8 cellular contexts compared by ENCODE assay signal in the genomic region with DNA sequence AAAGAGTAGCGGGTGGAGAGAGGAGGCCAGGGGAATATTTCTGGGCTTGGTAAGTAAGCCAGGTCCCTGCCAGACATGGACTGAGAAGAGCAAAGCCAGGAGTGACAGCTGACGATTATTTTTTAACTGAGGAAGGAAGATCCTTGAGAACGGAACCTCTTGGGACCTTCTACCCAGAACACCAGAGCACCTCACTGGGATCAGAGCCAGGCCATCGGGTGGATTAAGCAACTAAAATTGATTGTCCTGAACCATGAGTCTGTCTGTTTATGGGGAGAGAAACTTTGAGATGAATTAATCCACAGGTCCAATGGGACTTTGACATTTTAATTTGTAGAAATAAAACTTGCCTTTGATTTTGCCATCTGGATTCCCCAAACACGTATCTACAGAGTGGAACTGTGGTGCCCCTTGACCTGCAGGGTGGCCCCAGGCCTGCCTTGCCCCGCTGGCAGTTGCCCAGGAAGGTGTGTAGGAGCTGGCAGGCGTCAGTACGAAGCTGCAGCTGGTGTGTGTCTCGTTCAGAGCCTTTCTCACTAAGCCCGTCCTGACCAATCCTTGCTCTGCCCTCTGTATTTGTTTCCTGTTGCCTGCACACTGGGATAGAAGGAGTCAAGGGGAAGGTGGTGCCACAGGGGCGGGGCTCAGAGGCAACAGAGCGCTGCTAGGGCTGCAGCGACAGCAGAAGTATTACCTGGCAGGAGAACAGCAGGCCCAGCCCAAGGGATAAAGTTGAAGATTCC. TPM values are rescaled to one million over a fixed set of nuclear protein-coding genes. Genes with fewer than 3 reads are reported as not detected.
DNase-seq lines count a peak whose midpoint lies in the region; TF ChIP-seq lines count a peak whose summit lies in the region.

No MANE protein-coding gene starts in this region.

- H3K4me1 Mint-ChIP-seq in endodermal cell (peaks cover 24% of the 10 kb centered on the region), nephron (peaks cover 21% of the 10 kb centered on the region)

- no peaks in the 10 kb centered on the region for H3K36me3 ChIP-seq in endodermal cell (ENCODE audit: control insufficient read depth, insufficient read depth, low read length)

- DNase-seq in Daoy (ENCODE audit: low read depth), result peak; percentile 19
- peak; percentile 48 for DNase-seq in NCI-H2227 (lab: John Stamatoyannopoulos, UW; ENCODE audit: unreplicated experiment)
- DNase-seq in endodermal cell, result peak; percentile 77
- no peak for DNase-seq in foreskin melanocyte
- no peak for DNase-seq in activated CD4-positive, CD25-positive, alpha-beta regulatory T cell (lab: John Stamatoyannopoulos, UW)
- no peak for DNase-seq in effector CD4-positive, alpha-beta T cell
- DNase-seq in 8988T, result no peak

- H3K4me3 Mint-ChIP-seq in endodermal cell (no peak overlapping the region), nephron (peak overlapping the region in 1 of 3 experiments; percentile 44)

- H3K27me3 Mint-ChIP-seq in endodermal cell (ENCODE audit: insufficient read depth), result peaks cover 31% of the 10 kb centered on the region
- peaks cover 23% of the 10 kb centered on the region for H3K27me3 Mint-ChIP-seq in nephron (ENCODE audit: low read depth)

- no peaks in the 10 kb centered on the region for H3K9me3 ChIP-seq in endodermal cell (ENCODE audit: control insufficient read depth, low read length)

- no peak overlapping the region for H3K27ac ChIP-seq in endodermal cell (ENCODE audit: low read depth, low read length)

- H3K36me3 Mint-ChIP-seq in endodermal cell (ENCODE audit: low read depth) (no peaks in the 10 kb centered on the region), nephron (ENCODE audit: low read depth) (no peaks in the 10 kb centered on the region)

- H3K4me3 ChIP-seq in endodermal cell (ENCODE audit: low read length), result no peak overlapping the region

- H3K9ac ChIP-seq in endodermal cell (ENCODE audit: extremely low read depth, low read length, poor library complexity, severe bottlenecking), result no peak overlapping the region

- WGBS in endodermal cell (ENCODE audit: insufficient coverage in 1 of 2, insufficient read length in 1 of 2), 2 experiments, result 76 to 87% methylated on average over 7 to 13 of the region's 13 CpGs

- H3K9me3 Mint-ChIP-seq in endodermal cell (no peaks in the 10 kb centered on the region), nephron (no peaks in the 10 kb centered on the region)

- no peak for TF ChIP-seq CTCF in endodermal cell (conservative IDR thresholded peaks at IDR 0.05)
- no peak for TF ChIP-seq CTCF in nephron (IDR thresholded peaks at IDR 0.05; ENCODE audit: unreplicated experiment in 3 of 3)

- H3K4me1 ChIP-seq in endodermal cell (ENCODE audit: control insufficient read depth, insufficient read depth, low read length), result peaks cover 11% of the 10 kb centered on the region

- peak overlapping the region; percentile 26 for H3K27ac Mint-ChIP-seq in endodermal cell
- H3K27ac Mint-ChIP-seq in nephron, result peak overlapping the region; percentile 73 to 97 (median 96)

- H3K27me3 ChIP-seq in endodermal cell (ENCODE audit: control insufficient read depth, insufficient read depth, low read length, poor library complexity, severe bottlenecking), result peaks cover 4% of the 10 kb centered on the region

RNA-seq across cellular contexts. Expression of a gene that starts 5.0 kb away (rescaled TPM):
- total RNA-seq in Daoy (2014; rRNA removed; shearing (Covaris generic)), result not detected in 2 replicates
- total RNA-seq in endodermal cell, result not detected
- polyA plus RNA-seq in endodermal cell (2013, experiment 1 of 2), result not detected
- not detected for polyA plus RNA-seq in endodermal cell (2013, experiment 2 of 2)

RNA-seq across cellular contexts. Expression of a gene that starts 32.5 kb away (rescaled TPM):
- total RNA-seq in Daoy (2014; rRNA removed; shearing (Covaris generic)), result 0.46 and 1.7 TPM in 2 replicates
- under 1 TPM; 0.49 to 0.55 TPM for total RNA-seq in endodermal cell
- 0.96 TPM for polyA plus RNA-seq in endodermal cell (2013, experiment 1 of 2)
- 0.54 TPM for polyA plus RNA-seq in endodermal cell (2013, experiment 2 of 2)

RNA-seq across cellular contexts. Expression of a gene that starts 40.8 kb away (rescaled TPM):
- 0.18 and 0.63 TPM in 2 replicates for total RNA-seq in Daoy (2014; rRNA removed; shearing (Covaris generic))
- not detected for total RNA-seq in endodermal cell
- polyA plus RNA-seq in endodermal cell (2013, experiment 1 of 2), result not detected
- not detected for polyA plus RNA-seq in endodermal cell (2013, experiment 2 of 2)

RNA-seq across cellular contexts. Expression of a gene that starts 57.8 kb away (rescaled TPM):
- total RNA-seq in Daoy (2014; rRNA removed; shearing (Covaris generic)), result 570 and 651 TPM in 2 replicates
- total RNA-seq in endodermal cell, result 100 to 1,000 TPM; 136 to 221 TPM
- polyA plus RNA-seq in endodermal cell (2013, experiment 1 of 2), result 141 TPM
- 179 TPM for polyA plus RNA-seq in endodermal cell (2013, experiment 2 of 2)

Comparison
In these comparisons a context has a peak if more than half of its experiments do, and no peak if none do; other contexts are left out.
1. DNase-seq: peak in Daoy (single experiment), NCI-H2227 (single experiment) and endodermal cell (single experiment); none in foreskin melanocyte (single experiment), activated CD4-positive, CD25-positive, alpha-beta regulatory T cell (0 of 4), effector CD4-positive, alpha-beta T cell (single experiment) and 8988T (single experiment).